Comparison of ENCODE assay signal across 15 cellular contexts in the genomic region with DNA sequence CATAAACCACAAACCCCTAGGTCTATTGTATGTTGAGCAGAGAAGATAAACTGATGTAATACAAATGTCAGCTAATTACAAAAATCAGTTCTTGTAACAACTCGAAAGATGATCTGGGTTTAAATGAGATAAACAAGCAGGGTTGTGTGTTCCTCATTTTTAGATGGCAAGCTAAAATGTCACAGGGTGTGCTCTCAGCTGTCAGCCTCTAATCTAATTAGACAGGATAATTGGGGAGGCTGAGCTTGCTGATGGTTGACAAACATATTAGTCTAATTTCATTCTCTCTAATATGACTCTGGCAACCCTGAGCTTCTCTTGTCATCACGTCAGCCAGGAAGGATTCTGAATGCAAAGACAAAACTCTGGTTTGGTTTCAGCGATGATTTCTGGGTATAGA.
"Had no signal": no experiment of that assay in that cellular context is flagged by ENCODE, and none has a peak within 500 bp of the region (broad histone marks: within the 10 kb centered on the region; RNA-seq: fewer than 3 reads in every experiment).

No MANE protein-coding gene starts in this region.

- H3K4me1 Mint-ChIP-seq: activated CD4-positive, alpha-beta memory T cell treated with anti-CD3 and anti-CD28 coated beads, Interleukin-2, amount 10 ng/mL, durations not matched to agents 7 days and 5 days; activated naive CD8-positive, alpha-beta T cell treated with anti-CD3 and anti-CD28 coated beads for 36 hours; endodermal cell; naive B cell; stimulated activated memory B cell treated with anti-CD40 and anti-IgM and Interleukin-4, amounts not matched to agents 10 μg/mL and 1 μg/mL and 100 μg/mL, for 72 hours had no signal

- H3K4me3 Mint-ChIP-seq: activated CD4-positive, alpha-beta memory T cell treated with anti-CD3 and anti-CD28 coated beads, Interleukin-2, amount 10 ng/mL, durations not matched to agents 7 days and 5 days; activated naive CD8-positive, alpha-beta T cell treated with anti-CD3 and anti-CD28 coated beads for 36 hours; endodermal cell; naive B cell; stimulated activated memory B cell treated with anti-CD40 and anti-IgM and Interleukin-4, amounts not matched to agents 10 μg/mL and 1 μg/mL and 100 μg/mL, for 72 hours had no signal

- H3K36me3 ChIP-seq: lower lobe of right lung, neutrophil, right lobe of liver, transverse colon had no signal

- H3K9me3 ChIP-seq: lower lobe of right lung, neutrophil, right lobe of liver, transverse colon had no signal

- H3K27me3 ChIP-seq: transverse colon had no signal

- H3K27me3 Mint-ChIP-seq: activated CD4-positive, alpha-beta memory T cell treated with anti-CD3 and anti-CD28 coated beads, Interleukin-2, amount 10 ng/mL, durations not matched to agents 7 days and 5 days had no signal

- DNase-seq: activated CD4-positive, alpha-beta memory T cell treated with anti-CD3 and anti-CD28 coated beads, Interleukin-2, amount 10 ng/mL, durations not matched to agents 7 days and 5 days; activated CD4-positive, alpha-beta T cell treated with anti-CD3 and anti-CD28 coated beads for 1 hour; activated gamma-delta T cell treated with Interleukin-2 at 50 U/mL for 16 hours; activated naive CD8-positive, alpha-beta T cell treated with anti-CD3 and anti-CD28 coated beads for 36 hours; activated T-cell treated with anti-CD3 and anti-CD28 coated beads, Interleukin-2, amount 50 U/mL, for 48 hours; dermis blood vessel endothelial cell; endodermal cell; erythroblast; hypothalamus; lower lobe of right lung; naive B cell; right lobe of liver; transverse colon had no signal

- H3K36me3 Mint-ChIP-seq: activated naive CD8-positive, alpha-beta T cell treated with anti-CD3 and anti-CD28 coated beads for 36 hours; naive B cell; stimulated activated memory B cell treated with anti-CD40 and anti-IgM and Interleukin-4, amounts not matched to agents 10 μg/mL and 1 μg/mL and 100 μg/mL, for 72 hours had no signal

- H3K27ac ChIP-seq: lower lobe of right lung, neutrophil, right lobe of liver, transverse colon had no signal

- H3K27ac Mint-ChIP-seq: activated CD4-positive, alpha-beta memory T cell treated with anti-CD3 and anti-CD28 coated beads, Interleukin-2, amount 10 ng/mL, durations not matched to agents 7 days and 5 days; activated naive CD8-positive, alpha-beta T cell treated with anti-CD3 and anti-CD28 coated beads for 36 hours; endodermal cell; naive B cell; stimulated activated memory B cell treated with anti-CD40 and anti-IgM and Interleukin-4, amounts not matched to agents 10 μg/mL and 1 μg/mL and 100 μg/mL, for 72 hours had no signal

- H3K4me3 ChIP-seq: lower lobe of right lung, right lobe of liver, transverse colon had no signal

- H3K9me3 Mint-ChIP-seq: activated naive CD8-positive, alpha-beta T cell treated with anti-CD3 and anti-CD28 coated beads for 36 hours; endodermal cell; naive B cell had no signal
